ENCODE assay signal across 16 cellular contexts in the genomic region with DNA sequence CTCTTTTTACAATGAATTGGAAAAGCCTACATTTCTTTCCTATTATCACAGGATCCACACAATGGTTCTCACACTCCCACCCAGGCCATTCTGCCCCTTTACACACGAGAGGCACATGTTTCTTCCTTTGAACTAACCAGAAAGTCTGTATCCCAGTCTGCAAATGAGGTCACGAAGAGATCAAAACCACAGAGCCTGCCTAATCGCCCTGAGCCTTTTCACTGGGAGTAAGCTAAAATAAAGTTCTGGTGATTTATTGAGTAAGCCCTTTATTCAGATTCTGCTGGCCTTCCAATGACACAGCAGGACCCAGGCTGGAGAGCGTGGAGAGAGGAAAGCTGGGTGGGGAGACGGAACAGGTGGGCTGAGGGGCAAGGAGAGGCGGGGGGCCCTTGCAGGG.
DNase-seq lines count a peak whose midpoint lies in the region; ATAC-seq and TF ChIP-seq lines count a peak whose summit lies in the region.
"Had no signal": no experiment of that assay in that cellular context is flagged by ENCODE, and none has a peak within 500 bp of the region (broad histone marks: within the 10 kb centered on the region; RNA-seq: fewer than 3 reads in every experiment).

No MANE protein-coding gene starts in this region.

- H3K27ac Mint-ChIP-seq in progenitor cell of endocrine pancreas, result peak overlapping the region; percentile 52
- H3K27ac Mint-ChIP-seq in CD4-positive, alpha-beta memory T cell, result peak overlapping the region in 3 of 7 donors; percentile 60 to 76 (median 69)
- H3K27ac Mint-ChIP-seq: activated naive CD8-positive, alpha-beta T cell treated with anti-CD3 and anti-CD28 coated beads, Interleukin-2, amount 10 ng/mL, durations not matched to agents 7 days and 5 days had no signal

- no peaks in the 10 kb centered on the region for H3K9me3 ChIP-seq in CD4-positive, alpha-beta memory T cell (ENCODE audit: control insufficient read depth in 1 of 2, low read length in 2 of 2)
- H3K9me3 ChIP-seq: Caco-2, psoas muscle had no signal

- H3K9me3 Mint-ChIP-seq in progenitor cell of endocrine pancreas (ENCODE audit: low read depth), result no peaks in the 10 kb centered on the region
- no peaks in the 10 kb centered on the region for H3K9me3 Mint-ChIP-seq in CD4-positive, alpha-beta memory T cell
- H3K9me3 Mint-ChIP-seq: activated naive CD8-positive, alpha-beta T cell treated with anti-CD3 and anti-CD28 coated beads, Interleukin-2, amount 10 ng/mL, durations not matched to agents 7 days and 5 days had no signal

- H3K36me3 Mint-ChIP-seq in progenitor cell of endocrine pancreas (ENCODE audit: insufficient read depth), result peaks cover 22% of the 10 kb centered on the region
- peaks cover 29 to 35% of the 10 kb centered on the region in 2 donors for H3K36me3 Mint-ChIP-seq in CD4-positive, alpha-beta memory T cell

- POLR2A ChIA-PET in RWPE1 (lab: Yijun Ruan, JAX; ENCODE audit: low non-redundant PET), result no interaction called here
- POLR2A ChIA-PET in CD4-positive, alpha-beta memory T cell (lab: Charles Lee; ENCODE audit: partially characterized antibody), result no interaction called here

- no peak for ATAC-seq in HG03469 (IDR thresholded peaks at IDR 0.05; ENCODE audit: unreplicated experiment)
- ATAC-seq: psoas muscle, Right ventricle myocardium inferior had no signal

- H3K27ac ChIP-seq in RWPE1, result peak overlapping the region; percentile 48
- no peak overlapping the region for H3K27ac ChIP-seq in CD4-positive, alpha-beta memory T cell (ENCODE audit: low read depth, low read length)
- H3K27ac ChIP-seq: psoas muscle had no signal

- no peaks in the 10 kb centered on the region for H3K36me3 ChIP-seq in CD4-positive, alpha-beta memory T cell (ENCODE audit: insufficient read depth, low read length)

- intact Hi-C loops in CD4-positive, alpha-beta memory T cell (cut with micrococcal nuclease), result no loop called here

- no peaks in the 10 kb centered on the region for H3K4me1 ChIP-seq in CD4-positive, alpha-beta memory T cell (ENCODE audit: insufficient read depth, low read length)
- H3K4me1 ChIP-seq: Caco-2, psoas muscle had no signal

- TF ChIP-seq CTCF in RWPE1 (conservative IDR thresholded peaks at IDR 0.05; ENCODE audit: low read depth) (no peak), fibroblast of mammary gland (conservative IDR thresholded peaks at IDR 0.05; ENCODE audit: control insufficient read depth, insufficient read depth, low read depth, low read length) (no peak), progenitor cell of endocrine pancreas (IDR thresholded peaks at IDR 0.05; ENCODE audit: unreplicated experiment) (no peak)

- DNase-seq in EH (ENCODE audit: low read depth) (peak; percentile 65), RWPE1 (ENCODE audit: low spot score) (no peak), fibroblast of mammary gland (ENCODE audit: low read depth) (peak; percentile 29), progenitor cell of endocrine pancreas (ENCODE audit: low spot score, unreplicated experiment) (no peak), NCI-H1930 (lab: John Stamatoyannopoulos, UW) (no peak), LoVo (ENCODE audit: low spot score) (no peak)
- no peak for DNase-seq in CD4-positive, alpha-beta memory T cell
- DNase-seq: activated CD4-positive, alpha-beta T cell treated with anti-CD3 and anti-CD28 coated beads for 4 hours; activated naive CD8-positive, alpha-beta T cell treated with anti-CD3 and anti-CD28 coated beads, Interleukin-2, amount 10 ng/mL, durations not matched to agents 7 days and 5 days; Caco-2; KG1; kidney glomerular epithelial cell; NCI-H345; psoas muscle had no signal

- no peak overlapping the region for H3K4me3 ChIP-seq in fibroblast of mammary gland (ENCODE audit: control insufficient read depth, low read depth, low read length)
- H3K4me3 ChIP-seq in CD4-positive, alpha-beta memory T cell (ENCODE audit: low read length in 2 of 2), result no peak overlapping the region
- H3K4me3 ChIP-seq: psoas muscle had no signal

- H3K4me1 Mint-ChIP-seq in progenitor cell of endocrine pancreas (ENCODE audit: low read depth), result peaks cover 1% of the 10 kb centered on the region
- H3K4me1 Mint-ChIP-seq in CD4-positive, alpha-beta memory T cell, result peaks cover 0 to 3% (median 0%) of the 10 kb centered on the region in 4 donors

- H3K4me3 Mint-ChIP-seq in progenitor cell of endocrine pancreas (ENCODE audit: low read depth), result no peak overlapping the region
- no peak overlapping the region for H3K4me3 Mint-ChIP-seq in CD4-positive, alpha-beta memory T cell
- H3K4me3 Mint-ChIP-seq: activated naive CD8-positive, alpha-beta T cell treated with anti-CD3 and anti-CD28 coated beads, Interleukin-2, amount 10 ng/mL, durations not matched to agents 7 days and 5 days had no signal

- CTCF ChIA-PET in RWPE1 (lab: Yijun Ruan, JAX), result no interaction called here
- CTCF ChIA-PET in CD4-positive, alpha-beta memory T cell (lab: Charles Lee; ENCODE audit: partially characterized antibody), result interaction anchor here (1.0 to 1.3 kb wide), 2 partner anchors 8 to 323 kb away, joined by 3 read pairs; no protein-coding TSS in a partner anchor

- no peaks in the 10 kb centered on the region for H3K27me3 Mint-ChIP-seq in progenitor cell of endocrine pancreas
- H3K27me3 Mint-ChIP-seq in CD4-positive, alpha-beta memory T cell, result no peaks in the 10 kb centered on the region
- H3K27me3 Mint-ChIP-seq: activated naive CD8-positive, alpha-beta T cell treated with anti-CD3 and anti-CD28 coated beads, Interleukin-2, amount 10 ng/mL, durations not matched to agents 7 days and 5 days had no signal

- no peaks in the 10 kb centered on the region for H3K27me3 ChIP-seq in CD4-positive, alpha-beta memory T cell (ENCODE audit: insufficient read depth, low read length)

Comparison
In these comparisons a context has a peak if more than half of its experiments do, and no peak if none do; other contexts are left out.
1. DNase-seq: peak in EH (single experiment) and fibroblast of mammary gland (single experiment); none in RWPE1 (single experiment), progenitor cell of endocrine pancreas (single experiment), NCI-H1930 (0 of 2), LoVo (single experiment) and CD4-positive, alpha-beta memory T cell (0 of 5).